8 cellular contexts compared by ENCODE assay signal in the genomic region with DNA sequence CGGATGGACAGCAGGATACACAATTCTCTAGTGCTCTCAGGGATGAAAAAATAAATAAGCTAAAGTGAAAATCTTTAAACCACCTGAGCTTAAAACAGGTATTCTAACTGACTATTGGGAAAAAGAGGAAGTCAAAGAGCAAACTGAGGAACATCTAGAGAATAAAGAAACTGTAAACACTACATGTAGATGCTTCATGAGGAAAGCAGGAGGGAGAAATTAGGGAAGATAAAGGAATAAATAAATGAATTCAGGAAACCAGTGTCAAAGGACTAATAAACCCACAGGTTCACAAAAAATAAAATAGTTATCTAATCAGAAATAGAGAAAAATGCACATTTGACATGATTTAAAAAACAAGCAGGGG. TPM values are rescaled to one million over a fixed set of nuclear protein-coding genes. Genes with fewer than 3 reads are reported as not detected.
DNase-seq lines count a peak whose midpoint lies in the region; ATAC-seq and TF ChIP-seq lines count a peak whose summit lies in the region.

No MANE protein-coding gene starts in this region.

- H3K27me3 ChIP-seq in DND-41 (ENCODE audit: insufficient read depth, low read length, poor library complexity) (no peaks in the 10 kb centered on the region), neutrophil (no peaks in the 10 kb centered on the region)

- H3K4me2 ChIP-seq in DND-41 (ENCODE audit: insufficient read depth, low read length): peak overlapping the region; percentile 82

- DNase-seq in DND-41: no peak
- no peak for DNase-seq in choroid plexus epithelial cell (ENCODE audit: low read depth)
- DNase-seq in stimulated activated CD4-positive, alpha-beta T cell treated with anti-CD3 and anti-CD28 coated beads, Interleukin-12 subunit alpha, Interleukin-12 subunit beta, amount 100 ng/mL, for 4 hours: no peak
- DNase-seq in GM10266 (ENCODE audit: extremely low spot score): no peak
- DNase-seq in stimulated activated CD4-positive, alpha-beta T cell treated with anti-CD3 and anti-CD28 coated beads, Interleukin-2, amount 100 ng/mL, for 24 hours: no peak

- H3K36me3 ChIP-seq in DND-41 (ENCODE audit: insufficient read depth, low read length) (0 out of 2 replicates have a peak, but pooled peaks cover under 1% of the 10 kb centered on the region), neutrophil (no peaks in the 10 kb centered on the region)

- H3K27ac ChIP-seq in DND-41 (ENCODE audit: low read length): peak overlapping the region; percentile 74
- H3K27ac ChIP-seq in neutrophil: peak overlapping the region; percentile 85

- TF ChIP-seq CTCF in DND-41 (IDR thresholded peaks at IDR 0.05; ENCODE audit: borderline replicate concordance, extremely low read depth, low read length, poor library complexity, severe bottlenecking): no peak
- no peak for TF ChIP-seq CTCF in choroid plexus epithelial cell (conservative IDR thresholded peaks at IDR 0.05; ENCODE audit: low read depth, low read length)
- TF ChIP-seq CTCF in neutrophil (IDR thresholded peaks at IDR 0.05): no peak
- no peak for TF ChIP-seq CTCF in GM10266 (IDR thresholded peaks at IDR 0.05; ENCODE audit: control insufficient read depth, insufficient read depth, low read depth, missing control alignments)

- H3K9me3 ChIP-seq in DND-41 (ENCODE audit: insufficient read depth, low read length, severe bottlenecking): no peaks in the 10 kb centered on the region
- H3K9me3 ChIP-seq in neutrophil: no peaks in the 10 kb centered on the region

- H4K20me1 ChIP-seq in DND-41 (ENCODE audit: insufficient read depth, low read length): no peaks in the 10 kb centered on the region

- H3K4me3 ChIP-seq in DND-41 (ENCODE audit: low read depth in 1 of 2, low read length in 2 of 2) (peak overlapping the region; percentile 20 to 80; a peak in 3 of 4 replicates), choroid plexus epithelial cell (ENCODE audit: low read depth, low read length) (peak overlapping the region; percentile 3), neutrophil (ENCODE audit: low read depth in 1 of 2, low read length in 1 of 2) (peak overlapping the region; percentile 70 to 88)

- H3K79me2 ChIP-seq in DND-41 (ENCODE audit: insufficient read depth, low read length): peaks cover 25% of the 10 kb centered on the region

- ATAC-seq in DND-41 (ENCODE audit: insufficient read depth, low read depth) (no peak), HG03460 (IDR thresholded peaks at IDR 0.05; ENCODE audit: unreplicated experiment) (peak; percentile 7), esophagus mucosa (no peak)

- peaks cover 23% of the 10 kb centered on the region for H3K4me1 ChIP-seq in DND-41 (ENCODE audit: insufficient read depth, low read length)
- H3K4me1 ChIP-seq in neutrophil (ENCODE audit: control insufficient read depth in 1 of 2, insufficient read depth in 1 of 2, low read depth in 1 of 2, low read length in 1 of 2): peaks cover 12 to 18% of the 10 kb centered on the region in 2 experiments

- peak overlapping the region; percentile 65 for H3K9ac ChIP-seq in DND-41 (ENCODE audit: low read depth, low read length)

- H2AFZ ChIP-seq in DND-41 (ENCODE audit: low read depth, low read length): peak overlapping the region; percentile 72

RNA-seq across cellular contexts. Expression of a gene that starts 0.5 kb away (rescaled TPM):
- 29.0 TPM for total RNA-seq in esophagus mucosa

Comparison
In these comparisons a context has a peak if more than half of its experiments do, and no peak if none do; other contexts are left out.
1. H3K4me3 ChIP-seq: peak in every context shown above with its lines; median percentile 79 in neutrophil; 50 in DND-41; 3 in choroid plexus epithelial cell.